Comparison of ENCODE assay signal across 1 cellular context in the genomic region with DNA sequence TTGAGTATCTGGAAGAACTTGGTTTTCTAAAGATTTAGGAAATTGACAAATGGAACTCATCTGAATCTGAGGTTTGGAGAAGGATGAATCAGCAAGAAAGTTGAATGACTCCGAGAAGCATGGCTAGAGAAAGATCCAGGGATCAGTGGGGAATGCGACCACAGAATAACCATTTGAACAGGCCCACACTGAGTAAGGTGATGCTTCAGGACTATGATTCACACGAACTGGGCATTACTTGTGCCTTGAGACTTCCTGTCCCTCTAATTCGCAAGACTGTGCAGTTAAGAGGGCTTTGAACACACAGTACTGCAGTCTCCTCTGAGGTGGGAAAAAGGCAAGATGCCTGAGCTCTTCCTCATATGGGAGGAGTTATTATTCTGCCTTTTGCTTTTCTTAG.
TF ChIP-seq lines count a peak whose summit lies in the region.

No MANE protein-coding gene starts in this region.

TF ChIP-seq in H1, 55 proteins besides CTCF, POLR2A, EP300 and RAD21:
- TF ChIP-seq TEAD4 (IDR thresholded peaks at IDR 0.05; ENCODE audit: low read depth, low read length): no peak
- no peak for TF ChIP-seq TCF12 (IDR thresholded peaks at IDR 0.05; ENCODE audit: low read depth, low read length)
- no peak for TF ChIP-seq HDAC2 (IDR thresholded peaks at IDR 0.05; ENCODE audit: borderline replicate concordance in 1 of 2, low read depth in 2 of 2, low read length in 2 of 2)
- no peak for TF ChIP-seq SP2 (IDR thresholded peaks at IDR 0.05; ENCODE audit: low read length)
- TF ChIP-seq SAP30 (IDR thresholded peaks at IDR 0.05; ENCODE audit: insufficient read depth, insufficient replicate concordance, low read length): no peak
- TF ChIP-seq, protein P1, sequence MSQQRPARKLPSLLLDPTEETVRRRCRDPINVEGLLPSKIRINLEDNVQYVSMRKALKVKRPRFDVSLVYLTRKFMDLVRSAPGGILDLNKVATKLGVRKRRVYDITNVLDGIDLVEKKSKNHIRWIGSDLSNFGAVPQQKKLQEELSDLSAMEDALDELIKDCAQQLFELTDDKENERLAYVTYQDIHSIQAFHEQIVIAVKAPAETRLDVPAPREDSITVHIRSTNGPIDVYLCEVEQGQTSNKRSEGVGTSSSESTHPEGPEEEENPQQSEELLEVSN (IDR thresholded peaks at IDR 0.05): no peak
- TF ChIP-seq BACH1 (IDR thresholded peaks at IDR 0.05; ENCODE audit: low read length): peak; percentile 59; the same call in 1 of the 2 replicates
- no peak for TF ChIP-seq KDM4A (IDR thresholded peaks at IDR 0.05; ENCODE audit: low read depth, low read length, severe bottlenecking)
- TF ChIP-seq MAFK (IDR thresholded peaks at IDR 0.05; ENCODE audit: low read depth, low read length): peak; percentile 26; the same call in 1 of the 2 replicates
TF ChIP-seq in H1: peak in this region for 2.
